20 cellular contexts compared by ENCODE assay signal in genomic region chr4:143538979-143539669, GRCh38. TPM values are rescaled to one million over a fixed set of nuclear protein-coding genes. Genes with fewer than 3 reads are reported as not detected.
A peak's percentile ranks its signal among the peaks of the same experiment; 100 is the strongest.
DNase-seq lines count a peak whose midpoint lies in the region; ATAC-seq lines count a peak whose summit lies in the region.
"Had no signal": no experiment of that assay in that cellular context is flagged by ENCODE, and none has a peak within 500 bp of the region (broad histone marks: within the 10 kb centered on the region; RNA-seq: fewer than 3 reads in every experiment).

No MANE protein-coding gene starts in this region.

- POLR2A ChIA-PET in naive thymus-derived CD4-positive, alpha-beta T cell (lab: Charles Lee): no interaction called here

- DNase-seq in naive thymus-derived CD4-positive, alpha-beta T cell: no peak
- DNase-seq in HAP-1 (ENCODE audit: low spot score in 2 of 2) (no peak), glomerular visceral epithelial cell (ENCODE audit: extremely low spot score) (no peak), A172 (ENCODE audit: low spot score) (no peak)
- DNase-seq: amygdala; effector CD8-positive, alpha-beta T cell; islet precursor cell; NCI-H1092 treated with DMSO at 0.1 percent for 48 hours; NCI-H2107; NCI-H526; psoas muscle; transverse colon had no signal

- intact Hi-C loops in naive thymus-derived CD4-positive, alpha-beta T cell (cut with micrococcal nuclease): loop anchor here in 1 of 2 donors (2.0 kb wide), 1 partner anchor 14 kb away; no protein-coding TSS in a partner anchor

- ATAC-seq in GM18502 (IDR thresholded peaks at IDR 0.05; ENCODE audit: poor library complexity, unreplicated experiment) (peak; percentile 60), GM19035 (IDR thresholded peaks at IDR 0.05; ENCODE audit: unreplicated experiment) (peak; percentile 46), HG03378 (IDR thresholded peaks at IDR 0.05; ENCODE audit: unreplicated experiment) (peak; percentile 48)
- ATAC-seq in naive thymus-derived CD4-positive, alpha-beta T cell: peak; percentile 33
- ATAC-seq: psoas muscle had no signal

- H3K27ac Mint-ChIP-seq in naive thymus-derived CD4-positive, alpha-beta T cell: peak overlapping the region in 4 of 9 donors; percentile 13 to 64 (median 30)
- H3K27ac Mint-ChIP-seq: T-helper 2 cell treated with Interferon-gamma antibody and Interleukin-4, amounts not matched to agents 5 μg/mL and 100 μg/mL, for 36 hours had no signal

- peaks cover 28 to 83% (median 60%) of the 10 kb centered on the region in 3 experiments for H3K36me3 ChIP-seq in naive thymus-derived CD4-positive, alpha-beta T cell (ENCODE audit: control insufficient read depth in 2 of 3, insufficient read depth in 3 of 3, low read length in 3 of 3)
- peaks cover 84% of the 10 kb centered on the region for H3K36me3 ChIP-seq in HAP-1 (replicated peaks)

- H3K4me3 ChIP-seq in naive thymus-derived CD4-positive, alpha-beta T cell (ENCODE audit: low read length): no peak overlapping the region
- no peak overlapping the region for H3K4me3 ChIP-seq in HAP-1
- H3K4me3 ChIP-seq: psoas muscle, SJSA1, transverse colon had no signal

- H3K4me1 Mint-ChIP-seq in naive thymus-derived CD4-positive, alpha-beta T cell: peaks cover 0 to 27% (median 19%) of the 10 kb centered on the region in 7 donors
- H3K4me1 Mint-ChIP-seq: neural crest cell had no signal

- CTCF ChIA-PET in naive thymus-derived CD4-positive, alpha-beta T cell (lab: Charles Lee): no interaction called here

- H3K9me3 ChIP-seq in naive thymus-derived CD4-positive, alpha-beta T cell (ENCODE audit: control insufficient read depth in 2 of 3, low read length in 3 of 3): no peaks in the 10 kb centered on the region
- H3K9me3 ChIP-seq in HAP-1: no peaks in the 10 kb centered on the region
- H3K9me3 ChIP-seq: psoas muscle, SJSA1, transverse colon had no signal

- H3K27me3 ChIP-seq in naive thymus-derived CD4-positive, alpha-beta T cell (ENCODE audit: control insufficient read depth in 2 of 2, insufficient read depth in 2 of 2, low read length in 2 of 2): no peaks in the 10 kb centered on the region
- peaks cover 3% of the 10 kb centered on the region; the same call in 1 of the 2 replicates for H3K27me3 ChIP-seq in HAP-1 (ENCODE audit: low read depth)
- H3K27me3 ChIP-seq: SJSA1, transverse colon had no signal

- in situ Hi-C loops in HAP-1 (cut with MboI; ENCODE audit: low sequenced_read_pairs): no loop called here

- H3K9me3 Mint-ChIP-seq in naive thymus-derived CD4-positive, alpha-beta T cell: no peaks in the 10 kb centered on the region
- H3K9me3 Mint-ChIP-seq: central memory CD8-positive, alpha-beta T cell; neural crest cell had no signal

- H3K36me3 Mint-ChIP-seq in naive thymus-derived CD4-positive, alpha-beta T cell: peaks cover 14 to 65% (median 45%) of the 10 kb centered on the region in 5 donors

- H3K27me3 Mint-ChIP-seq in naive thymus-derived CD4-positive, alpha-beta T cell: no peaks in the 10 kb centered on the region
- H3K27me3 Mint-ChIP-seq: central memory CD8-positive, alpha-beta T cell had no signal

- H3K4me3 Mint-ChIP-seq in naive thymus-derived CD4-positive, alpha-beta T cell: no peak overlapping the region
- H3K4me3 Mint-ChIP-seq: central memory CD8-positive, alpha-beta T cell; neural crest cell; T-helper 2 cell treated with Interferon-gamma antibody and Interleukin-4, amounts not matched to agents 5 μg/mL and 100 μg/mL, for 36 hours had no signal

- H3K27ac ChIP-seq in naive thymus-derived CD4-positive, alpha-beta T cell (ENCODE audit: low read depth, low read length): no peak overlapping the region
- H3K27ac ChIP-seq: KMS-11, psoas muscle, SJSA1, transverse colon had no signal

- no peaks in the 10 kb centered on the region for H3K4me1 ChIP-seq in naive thymus-derived CD4-positive, alpha-beta T cell (ENCODE audit: control insufficient read depth in 2 of 2, insufficient read depth in 2 of 2, low read length in 2 of 2)
- H3K4me1 ChIP-seq in HAP-1: no peaks in the 10 kb centered on the region
- H3K4me1 ChIP-seq: psoas muscle, SJSA1, transverse colon had no signal

RNA-seq across cellular contexts. Expression of gene SMARCA5, which starts 25.6 kb away (rescaled TPM):
- total RNA-seq in naive thymus-derived CD4-positive, alpha-beta T cell: 10 to 100 TPM; 48.3 to 58.2 (median 54.4) TPM
- polyA plus RNA-seq in naive thymus-derived CD4-positive, alpha-beta T cell: 10 to 100 TPM; 24.2 to 32.9 TPM
- 39.6 and 47.7 TPM in 2 replicates for total RNA-seq in A172 (2014; rRNA removed; shearing (Covaris generic))
